Comparison of ENCODE assay signal across 8 cellular contexts in genomic region chr1:160675641-160676410, GRCh38. TPM values are rescaled to one million over a fixed set of nuclear protein-coding genes. Genes with fewer than 3 reads are reported as not detected.
DNase-seq lines count a peak whose midpoint lies in the region; ATAC-seq and TF ChIP-seq lines count a peak whose summit lies in the region.

No MANE protein-coding gene starts in this region.

- H3K27me3 ChIP-seq in lung (ENCODE audit: control insufficient read depth, insufficient read depth) = peaks cover 2% of the 10 kb centered on the region

- no peak overlapping the region for H3K4me3 ChIP-seq in lung

- peaks cover 0 to 4% of the 10 kb centered on the region in 2 donors for H3K36me3 ChIP-seq in lung (ENCODE audit: control insufficient read depth in 2 of 2, insufficient read depth in 2 of 2, low read length in 2 of 2)

- peak; percentile 20 for DNase-seq in NCI-H1436 (lab: John Stamatoyannopoulos, UW)
- DNase-seq in NCI-H1436 treated with DMSO at 0.1 percent for 48 hours (lab: John Stamatoyannopoulos, UW) = no peak
- peak; percentile 77 for DNase-seq in NCI-H345 (lab: John Stamatoyannopoulos, UW)
- peak; percentile 45 to 59 for DNase-seq in activated CD4-positive, alpha-beta T cell treated with anti-CD3 and anti-CD28 coated beads, Interleukin-2, amount 50 U/mL, for 24 hours (ENCODE audit: low read depth in 1 of 2, low spot score in 1 of 2)
- peak; percentile 73 for DNase-seq in dermis blood vessel endothelial cell
- peak; percentile 63 for DNase-seq in lung (ENCODE audit: low spot score)
- DNase-seq in stimulated activated CD8-positive, alpha-beta memory T cell treated with anti-CD3 and anti-CD28 coated beads, Interleukin-15, amount 100 ng/mL, for 48 hours (ENCODE audit: low read depth in 2 of 2) = peak; percentile 60 to 64

- peaks cover 0 to 3% of the 10 kb centered on the region in 2 donors for H3K9me3 ChIP-seq in lung (ENCODE audit: control insufficient read depth in 2 of 2, insufficient read depth in 1 of 2, low read length in 1 of 2)

- peak; percentile 76 for TF ChIP-seq CTCF in lung (IDR thresholded peaks at IDR 0.05; ENCODE audit: control extremely low read depth, extremely low read depth)

- H3K4me1 ChIP-seq in lung (ENCODE audit: control insufficient read depth in 2 of 2, insufficient read depth in 2 of 2, low read length in 2 of 2) = peaks cover 0 to 3% of the 10 kb centered on the region in 2 donors

- 55 to 60% methylated on average over 6 of the region's 6 CpGs for WGBS in lung, 2 donors

- peak; percentile 50 for ATAC-seq in HG02870 (IDR thresholded peaks at IDR 0.05; ENCODE audit: unreplicated experiment)
- peak; percentile 80 for ATAC-seq in lung (ENCODE audit: insufficient read depth, low FRiP score)

- no peak overlapping the region for H3K27ac ChIP-seq in lung (ENCODE audit: low read depth in 1 of 2, low read length in 1 of 2)

RNA-seq across cellular contexts. Expression of gene SLAMF1, which starts 29.0 kb away (rescaled TPM):
- total RNA-seq in dermis blood vessel endothelial cell (not detected in 2 replicates), lung (1 to 10 TPM in 1 of 2 donors, under 1 TPM in 1; 0.95 to 2.0 TPM)
- polyA plus RNA-seq in lung = 10 to 100 TPM in 1 of 2 donors, under 1 TPM in 1; 0.39 to 27.0 TPM

RNA-seq across cellular contexts. Expression of gene CD48, which starts 35.8 kb away (rescaled TPM):
- not detected in 2 replicates for total RNA-seq in dermis blood vessel endothelial cell
- total RNA-seq in lung = 10 to 100 TPM; 17.6 to 33.6 TPM
- 100 to 1,000 TPM in 1 of 2 donors, 10 to 100 TPM in 1; 16.4 to 126 TPM for polyA plus RNA-seq in lung

Comparison
In these comparisons a context has a peak if more than half of its experiments do, and no peak if none do; other contexts are left out.
1. RNA of gene CD48, which starts 35.8 kb away (total RNA-seq): 17.6 to 33.6 TPM in lung; not detected in dermis blood vessel endothelial cell; every median in the first group is over 10 times any median in the second.